Comparison of ENCODE assay signal across 20 cellular contexts in genomic region chr16:11075163-11075562, GRCh38.
"Had no signal": no experiment of that assay in that cellular context is flagged by ENCODE, and none has a peak within 500 bp of the region (broad histone marks: within the 10 kb centered on the region; RNA-seq: fewer than 3 reads in every experiment).

No MANE protein-coding gene starts in this region.

- ATAC-seq: heart right ventricle, psoas muscle, right cardiac atrium had no signal

- DNase-seq: activated CD4-positive, alpha-beta T cell treated with anti-CD3 and anti-CD28 coated beads, Interleukin-2, amount 50 U/mL, for 1 hour; activated CD4-positive, CD25-positive, alpha-beta regulatory T cell; activated naive CD4-positive, alpha-beta T cell; cerebellar nuclear complex; dermis blood vessel endothelial cell; effector memory CD4-positive, alpha-beta T cell; heart right ventricle; immature natural killer cell; kidney glomerular epithelial cell; left ventricle myocardium inferior; mammary epithelial cell; psoas muscle; small intestine; stimulated activated CD4-positive, alpha-beta T cell treated with anti-CD3 and anti-CD28 coated beads, Interleukin-4, amount 100 ng/mL, for 1 hour; T-helper 9 cell; testis had no signal

- H3K27ac ChIP-seq: esophagus muscularis mucosa, heart right ventricle, left ventricle myocardium inferior, psoas muscle, SK-N-MC, testis had no signal

- H3K27me3 ChIP-seq: esophagus muscularis mucosa, heart right ventricle, testis had no signal

- H3K4me3 Mint-ChIP-seq: immature natural killer cell, type B pancreatic cell had no signal

- H3K27me3 Mint-ChIP-seq: type B pancreatic cell had no signal

- H3K9me3 Mint-ChIP-seq: type B pancreatic cell had no signal

- H3K4me3 ChIP-seq: esophagus muscularis mucosa, heart right ventricle, left ventricle myocardium inferior, psoas muscle, SK-N-MC, testis had no signal

- H3K9me3 ChIP-seq: esophagus muscularis mucosa, heart right ventricle, left ventricle myocardium inferior, psoas muscle, testis had no signal

- H3K27ac Mint-ChIP-seq: type B pancreatic cell had no signal

- H3K4me1 ChIP-seq: psoas muscle had no signal
